17 cellular contexts compared by ENCODE assay signal in genomic region chr11:79067355-79067685, GRCh38.
"Had no signal": no experiment of that assay in that cellular context is flagged by ENCODE, and none has a peak within 500 bp of the region (broad histone marks: within the 10 kb centered on the region; RNA-seq: fewer than 3 reads in every experiment).

No MANE protein-coding gene starts in this region.

- H3K36me3 ChIP-seq: suprapubic skin had no signal

- H3K4me3 Mint-ChIP-seq: activated B cell treated with CpG ODN at 0.5 μM for 24 hours; activated naive CD4-positive, alpha-beta T cell treated with anti-CD3 and anti-CD28 coated beads, Interleukin-2, amount 50 U/mL, for 24 hours had no signal

- H3K27me3 Mint-ChIP-seq: activated B cell treated with CpG ODN at 0.5 μM for 24 hours had no signal

- ATAC-seq: body of pancreas, left ventricle myocardium superior, psoas muscle, sciatic nerve had no signal

- H3K4me3 ChIP-seq: body of pancreas, esophagus squamous epithelium, psoas muscle, SK-N-MC, suprapubic skin had no signal

- H3K27ac ChIP-seq: body of pancreas, esophagus squamous epithelium, psoas muscle, SK-N-MC, suprapubic skin had no signal

- H3K27me3 ChIP-seq: body of pancreas, dorsolateral prefrontal cortex, esophagus squamous epithelium, suprapubic skin had no signal

- FAIRE-seq: endometrium, kidney had no signal

- H3K4me1 ChIP-seq: esophagus squamous epithelium, psoas muscle, suprapubic skin had no signal

- H3K27ac Mint-ChIP-seq: activated B cell treated with CpG ODN at 0.5 μM for 24 hours; activated naive CD4-positive, alpha-beta T cell treated with anti-CD3 and anti-CD28 coated beads, Interleukin-2, amount 50 U/mL, for 24 hours had no signal

- H3K36me3 Mint-ChIP-seq: activated naive CD4-positive, alpha-beta T cell treated with anti-CD3 and anti-CD28 coated beads, Interleukin-2, amount 50 U/mL, for 24 hours had no signal

- H3K9me3 ChIP-seq: body of pancreas, esophagus squamous epithelium, psoas muscle, suprapubic skin had no signal

- DNase-seq: activated B cell treated with CpG ODN at 0.5 μM for 24 hours; activated CD4-positive, alpha-beta T cell treated with anti-CD3 and anti-CD28 coated beads, Interleukin-2, amount 50 U/mL, for 1 hour; activated T-cell treated with anti-CD3 and anti-CD28 coated beads for 4 hours; body of pancreas; cerebellar nuclear complex; esophagus squamous epithelium; foreskin fibroblast; kidney; left ventricle myocardium superior; psoas muscle; stimulated activated naive CD4-positive, alpha-beta T cell had no signal

- H3K9me3 Mint-ChIP-seq: activated B cell treated with CpG ODN at 0.5 μM for 24 hours; activated naive CD4-positive, alpha-beta T cell treated with anti-CD3 and anti-CD28 coated beads, Interleukin-2, amount 50 U/mL, for 24 hours had no signal

- H3K4me1 Mint-ChIP-seq: activated B cell treated with CpG ODN at 0.5 μM for 24 hours; activated naive CD4-positive, alpha-beta T cell treated with anti-CD3 and anti-CD28 coated beads, Interleukin-2, amount 50 U/mL, for 24 hours had no signal
